20 cellular contexts compared by ENCODE assay signal in genomic region chr11:128250482-128250881, GRCh38.
DNase-seq lines count a peak whose midpoint lies in the region; ATAC-seq and TF ChIP-seq lines count a peak whose summit lies in the region.
"Had no signal": no experiment of that assay in that cellular context is flagged by ENCODE, and none has a peak within 500 bp of the region (broad histone marks: within the 10 kb centered on the region; RNA-seq: fewer than 3 reads in every experiment).

No MANE protein-coding gene starts in this region.

- CTCF ChIA-PET in mammary epithelial cell (lab: Charles Lee; ENCODE audit: low non-redundant PET) (no interaction called here), MCF 10A (lab: Yijun Ruan, JAX) (interaction anchor here (0.8 kb wide), 1 partner anchor 382 kb away, joined by 4 read pairs; no protein-coding TSS in a partner anchor), IMR-90 (lab: Yijun Ruan, JAX) (no interaction called here)

- H4K91ac ChIP-seq in IMR-90 (ENCODE audit: insufficient read depth, low read depth, low read length), result no peak overlapping the region; the same call in 1 of the 2 replicates

- H2BK5ac ChIP-seq in IMR-90 (ENCODE audit: low read depth, low read length, poor library complexity, severe bottlenecking), result peak overlapping the region; percentile 27

- TF ChIP-seq CTCF in mammary epithelial cell (conservative IDR thresholded peaks at IDR 0.05 in 1 of 2, IDR thresholded peaks at IDR 0.05 in 1 of 2; ENCODE audit: extremely low read depth in 1 of 2, insufficient read depth in 1 of 2, low read depth in 1 of 2, low read length in 2 of 2), result no peak
- no peak for TF ChIP-seq CTCF in MCF 10A (IDR thresholded peaks at IDR 0.05; ENCODE audit: unreplicated experiment)
- no peak for TF ChIP-seq CTCF in IMR-90 (conservative IDR thresholded peaks at IDR 0.05; ENCODE audit: low read depth, low read length)
- TF ChIP-seq CTCF in nephron (IDR thresholded peaks at IDR 0.05; ENCODE audit: unreplicated experiment in 3 of 3), result no peak

- H3K9me1 ChIP-seq in IMR-90 (ENCODE audit: insufficient read depth, low read length), result no peaks in the 10 kb centered on the region

- H3K27me3 Mint-ChIP-seq in MCF 10A (ENCODE audit: insufficient read depth, unreplicated experiment), result no peaks in the 10 kb centered on the region
- H3K27me3 Mint-ChIP-seq in nephron (ENCODE audit: low read depth), result peaks cover 5% of the 10 kb centered on the region
- H3K27me3 Mint-ChIP-seq in activated T-cell treated with anti-CD3 and anti-CD28 coated beads, Interleukin-2, amount 50 U/mL, for 72 hours (ENCODE audit: low read depth), result peaks cover 6% of the 10 kb centered on the region
- H3K27me3 Mint-ChIP-seq: B cell; CD4-positive, alpha-beta T cell had no signal

- no peak overlapping the region for H3K14ac ChIP-seq in IMR-90 (replicated peaks; ENCODE audit: low read depth, low read length)

- dilution Hi-C loops in mammary epithelial cell (cut with HindIII; ENCODE audit: low sequenced_read_pairs) (no loop called here), IMR-90 (cut with HindIII; ENCODE audit: low sequenced_read_pairs, unreplicated experiment) (no loop called here)

- H3K9me3 ChIP-seq in mammary epithelial cell (replicated peaks; ENCODE audit: insufficient read depth, low read length) (no peaks in the 10 kb centered on the region), IMR-90 (ENCODE audit: control insufficient read depth, insufficient read depth, low read length) (no peaks in the 10 kb centered on the region)
- H3K9me3 ChIP-seq: A549; BLaER1 treated with 17β-estradiol and CSF1 and Interleukin-3, amounts not matched to agents 10 nM and 100 nM; Caco-2 had no signal

- H3K4me1 ChIP-seq in mammary epithelial cell (ENCODE audit: insufficient read depth, low read length) (peaks cover 14% of the 10 kb centered on the region), IMR-90 (ENCODE audit: control insufficient read depth, insufficient read depth, low read length) (peaks cover 12% of the 10 kb centered on the region)
- H3K4me1 ChIP-seq: A549, Caco-2 had no signal

- no peak for TF ChIP-seq POLR2A in IMR-90 (IDR thresholded peaks at IDR 0.05; ENCODE audit: low read depth, low read length)

- BruUV-seq in mammary epithelial cell (replicated peaks; lab: Mats Ljungman, UMichigan) (no TSS peak), MCF 10A (replicated peaks; lab: Mats Ljungman, UMichigan) (no TSS peak), IMR-90 (replicated peaks; lab: Mats Ljungman, UMichigan) (no TSS peak)

- H2BK20ac ChIP-seq in IMR-90 (ENCODE audit: low read depth, low read length), result no peak overlapping the region

- H3K27me3 ChIP-seq in mammary epithelial cell (ENCODE audit: insufficient read depth, low read length) (no peaks in the 10 kb centered on the region), IMR-90 (ENCODE audit: control insufficient read depth, insufficient read depth, low read length) (no peaks in the 10 kb centered on the region)
- H3K27me3 ChIP-seq: BLaER1 treated with 17β-estradiol and CSF1 and Interleukin-3, amounts not matched to agents 10 nM and 100 nM had no signal

- no peak overlapping the region for H3K56ac ChIP-seq in IMR-90 (ENCODE audit: extremely low read depth, insufficient read depth, low read length)

- H3K9ac ChIP-seq in mammary epithelial cell (ENCODE audit: insufficient read depth, low read length), result no peak overlapping the region
- no peak overlapping the region for H3K9ac ChIP-seq in IMR-90 (ENCODE audit: low read depth, low read length)
- H3K9ac ChIP-seq: BLaER1 treated with 17β-estradiol and CSF1 and Interleukin-3, amounts not matched to agents 10 nM and 100 nM had no signal

- H3K27ac ChIP-seq in mammary epithelial cell (ENCODE audit: insufficient read depth, low read depth, low read length) (no peak overlapping the region), IMR-90 (ENCODE audit: insufficient read depth, low read length) (no peak overlapping the region), epithelial cell of prostate (peak overlapping the region; percentile 67)
- H3K27ac ChIP-seq: 22Rv1; A549; BLaER1 treated with 17β-estradiol and CSF1 and Interleukin-3, amounts not matched to agents 10 nM and 100 nM; C4-2B had no signal

- no peak for DNase-seq in mammary epithelial cell
- no peak for DNase-seq in MCF 10A (ENCODE audit: unreplicated experiment)
- no peak for DNase-seq in IMR-90
- DNase-seq in epithelial cell of prostate (ENCODE audit: low read depth, low spot score), result no peak
- no peak for DNase-seq in activated T-cell treated with anti-CD3 and anti-CD28 coated beads, Interleukin-2, amount 50 U/mL, for 72 hours
- no peak for DNase-seq in Right ventricle myocardium superior
- DNase-seq: AML-193; Caco-2; Calu3; CD4-positive, alpha-beta T cell; CD8-positive, alpha-beta T cell; DMS79 treated with DMSO at 0.1 percent for 48 hours; GF-D8 had no signal

- H3K79me1 ChIP-seq in IMR-90 (ENCODE audit: low read depth in 1 of 2, low read length in 2 of 2), result no peaks in the 10 kb centered on the region

- TF ChIP-seq RAD21 in IMR-90 (IDR thresholded peaks at IDR 0.05; ENCODE audit: low read length), result no peak

- H3K18ac ChIP-seq in IMR-90 (ENCODE audit: low read depth, low read length), result peak overlapping the region; percentile 46; the same call in 1 of the 2 replicates

- no peak overlapping the region for H3K4ac ChIP-seq in IMR-90 (ENCODE audit: low read depth, low read length)

- H2BK120ac ChIP-seq in IMR-90 (ENCODE audit: low read depth, low read length), result no peak overlapping the region

- H2AFZ ChIP-seq in mammary epithelial cell (ENCODE audit: low read depth, low read length) (peak overlapping the region; percentile 32), IMR-90 (replicated peaks; ENCODE audit: low read length, poor library complexity) (no peak overlapping the region)

- ATAC-seq in IMR-90 (ENCODE audit: low read depth) (no peak), HG03095 (IDR thresholded peaks at IDR 0.05; ENCODE audit: unreplicated experiment) (no peak), Right ventricle myocardium superior (ENCODE audit: poor library complexity) (no peak)
- ATAC-seq in activated T-cell treated with anti-CD3 and anti-CD28 coated beads, Interleukin-2, amount 50 U/mL, for 72 hours (replicated peaks in 1 of 2), result no peak
- ATAC-seq: A549; CD8-positive, alpha-beta T cell had no signal

- H2BK15ac ChIP-seq in IMR-90 (ENCODE audit: low read depth, low read length), result no peak overlapping the region

- POLR2A ChIA-PET in MCF 10A (lab: Yijun Ruan, JAX), result interaction anchor here (0.9 kb wide), 1 partner anchor 13 kb away, joined by 3 read pairs; no protein-coding TSS in a partner anchor
- POLR2A ChIA-PET in IMR-90 (lab: Charles Lee; ENCODE audit: unreplicated experiment), result no interaction called here

- in situ Hi-C loops in mammary epithelial cell (cut with MboI; ENCODE audit: low sequenced_read_pairs in 2 of 2), result no loop called here
- in situ Hi-C loops in IMR-90 (cut with MboI; ENCODE audit: low sequenced_read_pairs), result no loop called here

- H3K4me3 ChIP-seq in mammary epithelial cell (replicated peaks in 1 of 3; ENCODE audit: insufficient read depth in 1 of 3, low read depth in 2 of 3, low read length in 3 of 3) (no peak overlapping the region), IMR-90 (ENCODE audit: insufficient read depth, low read depth, low read length) (no peak overlapping the region)
- H3K4me3 ChIP-seq: A549; BLaER1 treated with 17β-estradiol and CSF1 and Interleukin-3, amounts not matched to agents 10 nM and 100 nM had no signal

- no peaks in the 10 kb centered on the region for H3K79me2 ChIP-seq in mammary epithelial cell (ENCODE audit: insufficient read depth, low read length)

- H3K4me2 ChIP-seq in mammary epithelial cell (ENCODE audit: insufficient read depth, low read depth, low read length), result no peak overlapping the region
- no peak overlapping the region for H3K4me2 ChIP-seq in IMR-90 (ENCODE audit: low read depth, low read length)
- H3K4me2 ChIP-seq: A549; BLaER1 treated with 17β-estradiol and CSF1 and Interleukin-3, amounts not matched to agents 10 nM and 100 nM had no signal

- no peak overlapping the region for H3K4me3 Mint-ChIP-seq in MCF 10A (ENCODE audit: unreplicated experiment)
- H3K4me3 Mint-ChIP-seq in nephron, result no peak overlapping the region
- H3K4me3 Mint-ChIP-seq in activated T-cell treated with anti-CD3 and anti-CD28 coated beads, Interleukin-2, amount 50 U/mL, for 72 hours, result no peak overlapping the region
- H3K4me3 Mint-ChIP-seq: B cell; CD4-positive, alpha-beta T cell; CD8-positive, alpha-beta T cell had no signal

- H3K36me3 Mint-ChIP-seq in MCF 10A (ENCODE audit: insufficient read depth, unreplicated experiment), result no peaks in the 10 kb centered on the region
- peaks cover 3% of the 10 kb centered on the region for H3K36me3 Mint-ChIP-seq in nephron (ENCODE audit: low read depth)
- H3K36me3 Mint-ChIP-seq in activated T-cell treated with anti-CD3 and anti-CD28 coated beads, Interleukin-2, amount 50 U/mL, for 72 hours (ENCODE audit: insufficient read depth in 2 of 2), result no peaks in the 10 kb centered on the region
- H3K36me3 Mint-ChIP-seq: CD8-positive, alpha-beta T cell had no signal

- H3K9me3 Mint-ChIP-seq in MCF 10A (ENCODE audit: unreplicated experiment), result no peaks in the 10 kb centered on the region
- H3K9me3 Mint-ChIP-seq in nephron, result no peaks in the 10 kb centered on the region
- no peaks in the 10 kb centered on the region for H3K9me3 Mint-ChIP-seq in activated T-cell treated with anti-CD3 and anti-CD28 coated beads, Interleukin-2, amount 50 U/mL, for 72 hours
- H3K9me3 Mint-ChIP-seq: CD4-positive, alpha-beta T cell; CD8-positive, alpha-beta T cell had no signal

- no peaks in the 10 kb centered on the region for H4K20me1 ChIP-seq in mammary epithelial cell (ENCODE audit: insufficient read depth, low read length)
- H4K20me1 ChIP-seq in IMR-90 (ENCODE audit: insufficient read depth, low read length), result no peaks in the 10 kb centered on the region
- H4K20me1 ChIP-seq: BLaER1 treated with 17β-estradiol and CSF1 and Interleukin-3, amounts not matched to agents 10 nM and 100 nM had no signal

- no peak overlapping the region for H2AK5ac ChIP-seq in IMR-90 (ENCODE audit: low read depth, low read length)

- no peak overlapping the region for H4K8ac ChIP-seq in IMR-90 (ENCODE audit: low read depth in 2 of 2, low read length in 2 of 2)

- H3K23ac ChIP-seq in IMR-90 (ENCODE audit: low read depth, low read length), result no peak overlapping the region

- no peak overlapping the region for H4K5ac ChIP-seq in IMR-90 (ENCODE audit: low read depth, low read length)

- H3K36me3 ChIP-seq in mammary epithelial cell (ENCODE audit: insufficient read depth, low read length), result no peaks in the 10 kb centered on the region
- no peaks in the 10 kb centered on the region for H3K36me3 ChIP-seq in IMR-90 (ENCODE audit: control insufficient read depth, insufficient read depth, low read length)
- H3K36me3 ChIP-seq: BLaER1 treated with 17β-estradiol and CSF1 and Interleukin-3, amounts not matched to agents 10 nM and 100 nM had no signal

- H3K27ac Mint-ChIP-seq in MCF 10A (ENCODE audit: low read depth, unreplicated experiment) (no peak overlapping the region), nephron (peak overlapping the region; percentile 9 to 94 (median 40))
- no peak overlapping the region for H3K27ac Mint-ChIP-seq in activated T-cell treated with anti-CD3 and anti-CD28 coated beads, Interleukin-2, amount 50 U/mL, for 72 hours
- H3K27ac Mint-ChIP-seq: B cell; CD4-positive, alpha-beta T cell; CD8-positive, alpha-beta T cell had no signal

- WGBS in mammary epithelial cell (ENCODE audit: low coverage, missing lambda C conversion rate), result 91% methylated on average over 2 of the region's 2 CpGs
- no CpG with 5 or more reads among the region's 2 CpGs for WGBS in IMR-90 (ENCODE audit: extremely low coverage in 2 of 2, insufficient read length in 1 of 2), 2 experiments

- intact Hi-C loops in mammary epithelial cell (cut with micrococcal nuclease), result loop anchor here (2.0 kb wide), 1 partner anchor 42 kb away; no protein-coding TSS in a partner anchor
- intact Hi-C loops in MCF 10A (cut with micrococcal nuclease), result no loop called here
- intact Hi-C loops in IMR-90 (cut with micrococcal nuclease), result no loop called here
- intact Hi-C loops in Right ventricle myocardium superior (cut with DNase I), result no loop called here

- H3K4me1 Mint-ChIP-seq in MCF 10A (ENCODE audit: insufficient read depth, unreplicated experiment) (peaks cover 9% of the 10 kb centered on the region), nephron (peaks cover 46% of the 10 kb centered on the region)
- no peaks in the 10 kb centered on the region for H3K4me1 Mint-ChIP-seq in activated T-cell treated with anti-CD3 and anti-CD28 coated beads, Interleukin-2, amount 50 U/mL, for 72 hours (ENCODE audit: low read depth)

- H2AK9ac ChIP-seq in IMR-90 (replicated peaks; ENCODE audit: low read depth, low read length, poor library complexity), result no peak overlapping the region

Comparison
In these comparisons a context has a peak if more than half of its experiments do, and no peak if none do; other contexts are left out.
1. H3K27ac Mint-ChIP-seq: peak in nephron (3 of 3); none in MCF 10A (single experiment) and activated T-cell treated with anti-CD3 and anti-CD28 coated beads, Interleukin-2, amount 50 U/mL, for 72 hours (single experiment).